ENCODE assay signal across 25 cellular contexts in the genomic region with DNA sequence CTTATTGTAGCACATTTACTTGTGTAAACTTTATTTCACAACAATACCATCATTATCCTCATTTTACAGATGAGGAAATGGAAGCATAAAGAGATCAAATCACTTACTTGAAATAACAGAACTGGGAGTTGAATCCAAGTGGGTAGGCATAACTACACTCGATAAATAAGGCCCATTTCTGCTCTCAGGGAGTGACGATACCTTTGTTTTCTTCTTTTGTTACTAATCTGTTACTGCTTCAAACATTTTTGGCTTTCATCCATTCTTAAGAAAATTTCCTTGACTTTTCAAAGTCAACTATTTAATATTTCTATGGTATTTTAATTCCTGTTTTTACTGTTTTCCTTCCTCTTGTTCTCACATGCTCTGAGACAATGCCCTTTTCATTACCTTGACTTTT.
DNase-seq lines count a peak whose midpoint lies in the region; ATAC-seq, FAIRE-seq and TF ChIP-seq lines count a peak whose summit lies in the region.
"Had no signal": no experiment of that assay in that cellular context is flagged by ENCODE, and none has a peak within 500 bp of the region (broad histone marks: within the 10 kb centered on the region; RNA-seq: fewer than 3 reads in every experiment).

No MANE protein-coding gene starts in this region.

- H3K9me1 ChIP-seq in endothelial cell of umbilical vein (replicated peaks; ENCODE audit: control insufficient read depth, extremely low read depth, insufficient read depth, low read length) = no peaks in the 10 kb centered on the region

- no peaks in the 10 kb centered on the region for H3K79me2 ChIP-seq in mammary epithelial cell (ENCODE audit: insufficient read depth, low read length)
- H3K79me2 ChIP-seq in endothelial cell of umbilical vein (ENCODE audit: control insufficient read depth, insufficient read depth, low read length) = no peaks in the 10 kb centered on the region

- H3K9me3 ChIP-seq in breast epithelium (peaks cover 0 to 6% of the 10 kb centered on the region in 2 donors), mammary epithelial cell (replicated peaks; ENCODE audit: insufficient read depth, low read length) (no peaks in the 10 kb centered on the region), endothelial cell of umbilical vein (replicated peaks; ENCODE audit: control insufficient read depth, insufficient read depth, low read length) (no peaks in the 10 kb centered on the region), mucosa of descending colon (no peaks in the 10 kb centered on the region), left lung (peaks cover 0 to 7% of the 10 kb centered on the region in 2 donors)
- H3K9me3 ChIP-seq: BE2C had no signal

- no peak for TF ChIP-seq CTCF in breast epithelium (IDR thresholded peaks at IDR 0.05)
- TF ChIP-seq CTCF in mammary epithelial cell (conservative IDR thresholded peaks at IDR 0.05 in 1 of 2, IDR thresholded peaks at IDR 0.05 in 1 of 2; ENCODE audit: extremely low read depth in 1 of 2, insufficient read depth in 1 of 2, low read depth in 1 of 2, low read length in 2 of 2) = no peak
- no peak for TF ChIP-seq CTCF in endothelial cell of umbilical vein (IDR thresholded peaks at IDR 0.05; ENCODE audit: extremely low read depth in 1 of 2, insufficient read depth in 1 of 2, low read depth in 1 of 2, low read length in 2 of 2)
- no peak for TF ChIP-seq CTCF in mucosa of descending colon (IDR thresholded peaks at IDR 0.05)
- TF ChIP-seq CTCF in left lung (IDR thresholded peaks at IDR 0.05) = no peak

- CTCF ChIA-PET in mammary epithelial cell (lab: Charles Lee; ENCODE audit: low non-redundant PET) = no interaction called here
- CTCF ChIA-PET in endothelial cell of umbilical vein (lab: Charles Lee) = no interaction called here

- no peak overlapping the region for H2AFZ ChIP-seq in mammary epithelial cell (ENCODE audit: low read depth, low read length)
- no peak overlapping the region for H2AFZ ChIP-seq in endothelial cell of umbilical vein (ENCODE audit: low read depth, low read length)

- H4K20me1 ChIP-seq in mammary epithelial cell (ENCODE audit: insufficient read depth, low read length) = no peaks in the 10 kb centered on the region
- no peaks in the 10 kb centered on the region for H4K20me1 ChIP-seq in endothelial cell of umbilical vein (replicated peaks; ENCODE audit: control insufficient read depth, extremely low read depth, insufficient read depth, low read length)
- H4K20me1 ChIP-seq: BLaER1 had no signal

- no peak for DNase-seq in breast epithelium (ENCODE audit: low spot score in 2 of 2)
- DNase-seq in mammary epithelial cell = no peak
- peak; percentile 72 for DNase-seq in endothelial cell of umbilical vein (ENCODE audit: low read depth, low spot score)
- DNase-seq in mucosa of descending colon = no peak
- DNase-seq in iPS-NIHi11 (ENCODE audit: low spot score) = no peak
- DNase-seq in left lung = no peak
- DNase-seq: ACHN; BE2C; C1 segment of cervical spinal cord; CD4-positive, alpha-beta memory T cell; CD4-positive, CD25-positive, alpha-beta regulatory T cell; CD8-positive, alpha-beta memory T cell; COR-L47; DMS 273 treated with DMSO at 0.1 percent for 48 hours; DMS153; DMS53; DMS79; DND-41; EL; GDM1 had no signal

- H3K27ac ChIP-seq in breast epithelium = peak overlapping the region; percentile 65 to 76
- no peak overlapping the region for H3K27ac ChIP-seq in mammary epithelial cell (ENCODE audit: insufficient read depth, low read depth, low read length)
- H3K27ac ChIP-seq in endothelial cell of umbilical vein (ENCODE audit: insufficient read depth, low read depth, low read length) = no peak overlapping the region
- no peak overlapping the region for H3K27ac ChIP-seq in left lung
- H3K27ac ChIP-seq: 22Rv1, BLaER1 had no signal

- peak; percentile 7 for ATAC-seq in mucosa of descending colon
- ATAC-seq in left lung = no peak
- ATAC-seq: GM12878 had no signal

- POLR2A ChIA-PET in endothelial cell of umbilical vein (lab: Charles Lee) = no interaction called here

- intact Hi-C loops in breast epithelium (cut with DNase I; ENCODE audit: low total_unique reads) = no loop called here
- intact Hi-C loops in mammary epithelial cell (cut with micrococcal nuclease) = no loop called here
- intact Hi-C loops in endothelial cell of umbilical vein (cut with micrococcal nuclease) = no loop called here
- intact Hi-C loops in mucosa of descending colon (cut with DNase I, micrococcal nuclease) = no loop called here
- intact Hi-C loops in left lung (cut with DNase I) = no loop called here

- H3K36me3 ChIP-seq in breast epithelium (no peaks in the 10 kb centered on the region), mammary epithelial cell (ENCODE audit: insufficient read depth, low read length) (no peaks in the 10 kb centered on the region), endothelial cell of umbilical vein (ENCODE audit: control insufficient read depth in 2 of 2, extremely low read depth in 1 of 2, insufficient read depth in 2 of 2, low read length in 2 of 2) (no peaks in the 10 kb centered on the region), mucosa of descending colon (ENCODE audit: low read depth) (no peaks in the 10 kb centered on the region), left lung (no peaks in the 10 kb centered on the region)
- H3K36me3 ChIP-seq: BE2C, BLaER1 had no signal

- H3K4me1 ChIP-seq in breast epithelium (no peaks in the 10 kb centered on the region), mammary epithelial cell (ENCODE audit: insufficient read depth, low read length) (no peaks in the 10 kb centered on the region), endothelial cell of umbilical vein (ENCODE audit: control insufficient read depth, extremely low read depth, insufficient read depth, low read length) (no peaks in the 10 kb centered on the region), mucosa of descending colon (ENCODE audit: low read depth) (no peaks in the 10 kb centered on the region), left lung (no peaks in the 10 kb centered on the region)
- H3K4me1 ChIP-seq: BE2C, BLaER1 had no signal

- H3K4me3 ChIP-seq in breast epithelium = no peak overlapping the region
- H3K4me3 ChIP-seq in mammary epithelial cell (replicated peaks in 1 of 3; ENCODE audit: insufficient read depth in 1 of 3, low read depth in 2 of 3, low read length in 3 of 3) = no peak overlapping the region
- no peak overlapping the region for H3K4me3 ChIP-seq in endothelial cell of umbilical vein (replicated peaks in 1 of 3; ENCODE audit: insufficient read depth in 1 of 3, low read depth in 1 of 3, low read length in 3 of 3)
- no peak overlapping the region for H3K4me3 ChIP-seq in mucosa of descending colon
- no peak overlapping the region for H3K4me3 ChIP-seq in left lung
- H3K4me3 ChIP-seq: BLaER1, GM12878 had no signal

- H3K27me3 ChIP-seq in breast epithelium (no peaks in the 10 kb centered on the region), mammary epithelial cell (ENCODE audit: insufficient read depth, low read length) (no peaks in the 10 kb centered on the region), endothelial cell of umbilical vein (ENCODE audit: control insufficient read depth in 2 of 2, insufficient read depth in 2 of 2, low read length in 2 of 2) (peaks cover 0 to 2% of the 10 kb centered on the region in 2 experiments), left lung (no peaks in the 10 kb centered on the region)
- H3K27me3 ChIP-seq: BE2C, BLaER1 had no signal

- BruUV-seq in mammary epithelial cell (replicated peaks; lab: Mats Ljungman, UMichigan) (no TSS peak), endothelial cell of umbilical vein (replicated peaks; lab: Mats Ljungman, UMichigan) (no TSS peak)

- H3K4me2 ChIP-seq in mammary epithelial cell (ENCODE audit: insufficient read depth, low read depth, low read length) (no peak overlapping the region), endothelial cell of umbilical vein (ENCODE audit: insufficient read depth, low read length) (no peak overlapping the region)
- H3K4me2 ChIP-seq: BLaER1 had no signal

- TF ChIP-seq POLR2A in breast epithelium (IDR thresholded peaks at IDR 0.05) (no peak), endothelial cell of umbilical vein (IDR thresholded peaks at IDR 0.05; ENCODE audit: low read depth, low read length) (no peak)

- dilution Hi-C loops in mammary epithelial cell (cut with HindIII; ENCODE audit: low sequenced_read_pairs) = loop anchor here (5.0 kb wide), 2 partner anchors 39 to 41 kb away; no protein-coding TSS in a partner anchor
- dilution Hi-C loops in endothelial cell of umbilical vein (cut with MboI; ENCODE audit: extremely low pct_ligation_motif_present, low sequenced_read_pairs) = no loop called here

- WGBS in mammary epithelial cell (ENCODE audit: low coverage, missing lambda C conversion rate) = 70% methylated on average over 2 of the region's 2 CpGs

- H3K9ac ChIP-seq in mammary epithelial cell (ENCODE audit: insufficient read depth, low read length) (no peak overlapping the region), endothelial cell of umbilical vein (replicated peaks; ENCODE audit: extremely low read depth, insufficient read depth, low read length) (no peak overlapping the region)
- H3K9ac ChIP-seq: BLaER1 had no signal

- no peak for FAIRE-seq in endothelial cell of umbilical vein (lab: Jason Lieb, UNC)
- FAIRE-seq: GM12878, GM12892, GM18507 had no signal

- in situ Hi-C loops in mammary epithelial cell (cut with MboI; ENCODE audit: low sequenced_read_pairs in 2 of 2) = no loop called here

TF ChIP-seq in endothelial cell of umbilical vein, 7 proteins besides CTCF, POLR2A, EP300 and RAD21:
- TF ChIP-seq POLR2AphosphoS5 (IDR thresholded peaks at IDR 0.05; ENCODE audit: insufficient read depth, low read depth, low read length) = no peak
- TF ChIP-seq MYC (IDR thresholded peaks at IDR 0.05; ENCODE audit: low read depth, low read length) = no peak
- no peak for TF ChIP-seq GATA2 (IDR thresholded peaks at IDR 0.05; ENCODE audit: insufficient read depth, insufficient read length, low read depth, low read length)
- TF ChIP-seq, protein P1, sequence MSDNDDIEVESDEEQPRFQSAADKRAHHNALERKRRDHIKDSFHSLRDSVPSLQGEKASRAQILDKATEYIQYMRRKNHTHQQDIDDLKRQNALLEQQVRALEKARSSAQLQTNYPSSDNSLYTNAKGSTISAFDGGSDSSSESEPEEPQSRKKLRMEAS (IDR thresholded peaks at IDR 0.05; ENCODE audit: insufficient read depth, insufficient read length) = no peak
- no peak for TF ChIP-seq EZH2 (IDR thresholded peaks at IDR 0.05; ENCODE audit: borderline replicate concordance, low read depth, low read length, severe bottlenecking)
- no peak for TF ChIP-seq FOS (IDR thresholded peaks at IDR 0.05; ENCODE audit: borderline replicate concordance, insufficient read depth, low read length)
- TF ChIP-seq JUN (IDR thresholded peaks at IDR 0.05; ENCODE audit: borderline replicate concordance, insufficient read depth, insufficient read length, low read depth) = no peak

Comparison
In these comparisons a context has a peak if more than half of its experiments do, and no peak if none do; other contexts are left out.
1. H3K27ac ChIP-seq: peak in breast epithelium (2 of 2); none in mammary epithelial cell (single experiment), endothelial cell of umbilical vein (single experiment) and left lung (0 of 2).